In genomic region chr7:148811892-148812291, GRCh38 we compare ENCODE assay signal across 15 cellular contexts.
DNase-seq lines count a peak whose midpoint lies in the region; ATAC-seq, FAIRE-seq and TF ChIP-seq lines count a peak whose summit lies in the region.
"Had no signal": no experiment of that assay in that cellular context is flagged by ENCODE, and none has a peak within 500 bp of the region (broad histone marks: within the 10 kb centered on the region; RNA-seq: fewer than 3 reads in every experiment).

No MANE protein-coding gene starts in this region.

- H3K4me2 ChIP-seq in neural progenitor cell: no peak overlapping the region
- no peak overlapping the region for H3K4me2 ChIP-seq in MM.1S (ENCODE audit: low read depth, low read length)
- H3K4me2 ChIP-seq: PC-9 had no signal

- H3K9me3 ChIP-seq in HEK293 (ENCODE audit: control insufficient read depth, insufficient read depth, low read depth, low read length): no peaks in the 10 kb centered on the region
- H3K9me3 ChIP-seq in neural progenitor cell (ENCODE audit: low read depth): no peaks in the 10 kb centered on the region
- H3K9me3 ChIP-seq in MM.1S (replicated peaks; ENCODE audit: insufficient read depth, low read length): no peaks in the 10 kb centered on the region

- H3K27ac ChIP-seq in HEK293 (ENCODE audit: extremely low read depth, low read depth, low read length) (no peak overlapping the region), neural progenitor cell (no peak overlapping the region), MM.1S (ENCODE audit: low read length) (no peak overlapping the region)
- H3K27ac ChIP-seq: C4-2B, PC-9 had no signal

- H4K20me1 ChIP-seq in neural progenitor cell (ENCODE audit: low read depth) (peaks cover 8% of the 10 kb centered on the region), MM.1S (ENCODE audit: insufficient read depth, low read length) (no peaks in the 10 kb centered on the region)

- no peaks in the 10 kb centered on the region for H3K79me2 ChIP-seq in neural progenitor cell (ENCODE audit: low read depth)
- H3K79me2 ChIP-seq in MM.1S (ENCODE audit: low read length): peaks cover 31% of the 10 kb centered on the region

- no peak overlapping the region for H3K4me3 ChIP-seq in HEK293 (ENCODE audit: low read depth, low read length)
- no peak overlapping the region for H3K4me3 ChIP-seq in neural progenitor cell
- H3K4me3 ChIP-seq in MM.1S (ENCODE audit: low read length): no peak overlapping the region
- H3K4me3 ChIP-seq: PC-9 had no signal

- H3K9ac ChIP-seq in neural progenitor cell (no peak overlapping the region), MM.1S (ENCODE audit: low read length) (no peak overlapping the region)

- H2AFZ ChIP-seq in neural progenitor cell (replicated peaks) (no peak overlapping the region), MM.1S (ENCODE audit: low read length) (no peak overlapping the region)
- H2AFZ ChIP-seq: PC-9 had no signal

- H3K4me3 Mint-ChIP-seq in activated T-cell treated with anti-CD3 and anti-CD28 coated beads, Interleukin-2, amount 50 U/mL, for 72 hours: no peak overlapping the region
- no peak overlapping the region for H3K4me3 Mint-ChIP-seq in activated naive CD8-positive, alpha-beta T cell
- no peak overlapping the region for H3K4me3 Mint-ChIP-seq in neural progenitor cell

- no peaks in the 10 kb centered on the region for H3K27me3 Mint-ChIP-seq in activated T-cell treated with anti-CD3 and anti-CD28 coated beads, Interleukin-2, amount 50 U/mL, for 72 hours (ENCODE audit: low read depth)
- H3K27me3 Mint-ChIP-seq in activated naive CD8-positive, alpha-beta T cell: no peaks in the 10 kb centered on the region
- peaks cover 3% of the 10 kb centered on the region for H3K27me3 Mint-ChIP-seq in neural progenitor cell (ENCODE audit: insufficient read depth, low read depth)

- H3K4me1 ChIP-seq in HEK293 (ENCODE audit: control insufficient read depth, insufficient read depth, low read length) (no peaks in the 10 kb centered on the region), neural progenitor cell (no peaks in the 10 kb centered on the region), MM.1S (ENCODE audit: low read length) (0 out of 2 replicates have a peak, but pooled peaks cover 10% of the 10 kb centered on the region)

- no peak for DNase-seq in activated T-cell treated with anti-CD3 and anti-CD28 coated beads, Interleukin-2, amount 50 U/mL, for 72 hours
- DNase-seq in activated T-cell treated with anti-CD3 and anti-CD28 coated beads for 4 hours (no peak), neural progenitor cell (ENCODE audit: low spot score) (no peak), RCC 7860 (ENCODE audit: low spot score) (no peak), MM.1S (no peak)
- DNase-seq: COR-L47, GF-D8, NCI-H1092, NCI-H146, NCI-H2081, NCI-H510A, PC-9 had no signal

- FAIRE-seq in RCC 7860 (lab: Jason Lieb, UNC): no peak

- no peaks in the 10 kb centered on the region for H3K27me3 ChIP-seq in neural progenitor cell
- H3K27me3 ChIP-seq in MM.1S (replicated peaks; ENCODE audit: insufficient read depth, low read length): no peaks in the 10 kb centered on the region

- TF ChIP-seq CTCF in HEK293 (tag by site-specific recombination; IDR thresholded peaks at IDR 0.05) (no peak), neural progenitor cell (IDR thresholded peaks at IDR 0.05) (no peak), MM.1S (IDR thresholded peaks at IDR 0.05; ENCODE audit: low read length) (no peak)

- peaks cover 25% of the 10 kb centered on the region for H3F3A ChIP-seq in neural progenitor cell (ENCODE audit: low read depth)
- peaks cover 20% of the 10 kb centered on the region for H3F3A ChIP-seq in MM.1S (ENCODE audit: insufficient read depth, low read length)

- POLR2A ChIA-PET in HEK293 (lab: Yijun Ruan, JAX): no interaction called here

- H3K9me3 Mint-ChIP-seq in activated T-cell treated with anti-CD3 and anti-CD28 coated beads, Interleukin-2, amount 50 U/mL, for 72 hours: no peaks in the 10 kb centered on the region
- H3K9me3 Mint-ChIP-seq in activated naive CD8-positive, alpha-beta T cell (ENCODE audit: low read depth): no peaks in the 10 kb centered on the region
- no peaks in the 10 kb centered on the region for H3K9me3 Mint-ChIP-seq in neural progenitor cell

- CTCF ChIA-PET in HEK293 (lab: Yijun Ruan, JAX): interaction anchor here (0.6 kb wide), 1 partner anchor 237 kb away, joined by 3 read pairs; no protein-coding TSS in a partner anchor

- H3K27ac Mint-ChIP-seq in activated T-cell treated with anti-CD3 and anti-CD28 coated beads, Interleukin-2, amount 50 U/mL, for 72 hours: peak overlapping the region; percentile 52
- peak overlapping the region; percentile 74 for H3K27ac Mint-ChIP-seq in activated naive CD8-positive, alpha-beta T cell
- H3K27ac Mint-ChIP-seq in neural progenitor cell: peak overlapping the region; percentile 9

- ATAC-seq in activated T-cell treated with anti-CD3 and anti-CD28 coated beads, Interleukin-2, amount 50 U/mL, for 72 hours (replicated peaks in 1 of 2): no peak

- H3K9me2 ChIP-seq in MM.1S (replicated peaks; ENCODE audit: insufficient read depth, low read length): no peaks in the 10 kb centered on the region

- peaks cover 6 to 94% of the 10 kb centered on the region in 2 experiments for H3K36me3 ChIP-seq in HEK293 (ENCODE audit: control insufficient read depth in 2 of 2, insufficient read depth in 1 of 2, low read length in 2 of 2)
- H3K36me3 ChIP-seq in neural progenitor cell: peaks cover 28% of the 10 kb centered on the region
- peaks cover 36% of the 10 kb centered on the region; the same call in 1 of the 2 replicates for H3K36me3 ChIP-seq in MM.1S (replicated peaks; ENCODE audit: insufficient read depth, low read length)

- peaks cover 18 to 37% of the 10 kb centered on the region in 2 donors for H3K36me3 Mint-ChIP-seq in activated T-cell treated with anti-CD3 and anti-CD28 coated beads, Interleukin-2, amount 50 U/mL, for 72 hours (ENCODE audit: insufficient read depth in 2 of 2)
- peaks cover 23% of the 10 kb centered on the region for H3K36me3 Mint-ChIP-seq in activated naive CD8-positive, alpha-beta T cell
- peaks cover 50% of the 10 kb centered on the region for H3K36me3 Mint-ChIP-seq in neural progenitor cell

- H3K4me1 Mint-ChIP-seq in activated T-cell treated with anti-CD3 and anti-CD28 coated beads, Interleukin-2, amount 50 U/mL, for 72 hours (ENCODE audit: low read depth): peaks cover 6% of the 10 kb centered on the region
- H3K4me1 Mint-ChIP-seq in activated naive CD8-positive, alpha-beta T cell (ENCODE audit: low read depth): peaks cover 2% of the 10 kb centered on the region
- peaks cover 6% of the 10 kb centered on the region for H3K4me1 Mint-ChIP-seq in neural progenitor cell

TF ChIP-seq in HEK293, 187 proteins besides CTCF, POLR2A, EP300 and RAD21:
- TF ChIP-seq ZFP3 (tag by site-specific recombination; IDR thresholded peaks at IDR 0.05; ENCODE audit: low read depth): no peak
- TF ChIP-seq, protein P1, sequence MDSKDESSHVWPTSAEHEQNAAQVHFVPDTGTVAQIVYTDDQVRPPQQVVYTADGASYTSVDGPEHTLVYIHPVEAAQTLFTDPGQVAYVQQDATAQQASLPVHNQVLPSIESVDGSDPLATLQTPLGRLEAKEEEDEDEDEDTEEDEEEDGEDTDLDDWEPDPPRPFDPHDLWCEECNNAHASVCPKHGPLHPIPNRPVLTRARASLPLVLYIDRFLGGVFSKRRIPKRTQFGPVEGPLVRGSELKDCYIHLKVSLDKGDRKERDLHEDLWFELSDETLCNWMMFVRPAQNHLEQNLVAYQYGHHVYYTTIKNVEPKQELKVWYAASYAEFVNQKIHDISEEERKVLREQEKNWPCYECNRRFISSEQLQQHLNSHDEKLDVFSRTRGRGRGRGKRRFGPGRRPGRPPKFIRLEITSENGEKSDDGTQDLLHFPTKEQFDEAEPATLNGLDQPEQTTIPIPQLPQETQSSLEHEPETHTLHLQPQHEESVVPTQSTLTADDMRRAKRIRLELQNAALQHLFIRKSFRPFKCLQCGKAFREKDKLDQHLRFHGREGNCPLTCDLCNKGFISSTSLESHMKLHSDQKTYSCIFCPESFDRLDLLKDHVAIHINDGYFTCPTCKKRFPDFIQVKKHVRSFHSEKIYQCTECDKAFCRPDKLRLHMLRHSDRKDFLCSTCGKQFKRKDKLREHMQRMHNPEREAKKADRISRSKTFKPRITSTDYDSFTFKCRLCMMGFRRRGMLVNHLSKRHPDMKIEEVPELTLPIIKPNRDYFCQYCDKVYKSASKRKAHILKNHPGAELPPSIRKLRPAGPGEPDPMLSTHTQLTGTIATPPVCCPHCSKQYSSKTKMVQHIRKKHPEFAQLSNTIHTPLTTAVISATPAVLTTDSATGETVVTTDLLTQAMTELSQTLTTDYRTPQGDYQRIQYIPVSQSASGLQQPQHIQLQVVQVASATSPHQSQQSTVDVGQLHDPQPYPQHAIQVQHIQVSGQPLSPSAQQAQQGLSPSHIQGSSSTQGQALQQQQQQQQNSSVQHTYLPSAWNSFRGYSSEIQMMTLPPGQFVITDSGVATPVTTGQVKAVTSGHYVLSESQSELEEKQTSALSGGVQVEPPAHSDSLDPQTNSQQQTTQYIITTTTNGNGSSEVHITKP (tag by site-specific recombination; IDR thresholded peaks at IDR 0.05): peak; percentile 61
- TF ChIP-seq PRDM1 (tag by site-specific recombination; IDR thresholded peaks at IDR 0.05): peak; percentile 82

Comparison
In these comparisons a context has a peak if more than half of its experiments do, and no peak if none do; other contexts are left out.
1. H3K27ac Mint-ChIP-seq: peak in every context shown above with its lines; median percentile 74 in activated naive CD8-positive, alpha-beta T cell; 52 in activated T-cell treated with anti-CD3 and anti-CD28 coated beads, Interleukin-2, amount 50 U/mL, for 72 hours; 9 in neural progenitor cell.